In genomic region chr20:63941282-63942060, GRCh38 we compare ENCODE assay signal across 6 cellular contexts. TPM values are rescaled to one million over a fixed set of nuclear protein-coding genes. Genes with fewer than 3 reads are reported as not detected.
DNase-seq lines count a peak whose midpoint lies in the region; TF ChIP-seq lines count a peak whose summit lies in the region.

No MANE protein-coding gene starts in this region.

- TF ChIP-seq CTCF in GM13977 (IDR thresholded peaks at IDR 0.05; ENCODE audit: extremely low read depth, insufficient read depth, missing control alignments): no peak
- TF ChIP-seq CTCF in suprapubic skin (IDR thresholded peaks at IDR 0.05): no peak

- no peak overlapping the region for H3K4me3 ChIP-seq in suprapubic skin

- in situ Hi-C loops in GM13977 (cut with MboI; ENCODE audit: low pct_unique_long_range_greater_than_20kb, low sequenced_read_pairs, unreplicated experiment) (no loop called here), ACHN (cut with HindIII; ENCODE audit: low pct_ligation_motif_present, low pct_unique_long_range_greater_than_20kb, low sequenced_read_pairs) (no loop called here)

- peak overlapping the region; percentile 53 for H3K27ac ChIP-seq in suprapubic skin

- no peak for TF ChIP-seq POLR2A in suprapubic skin (IDR thresholded peaks at IDR 0.05)

- 66% methylated on average over 34 of the region's 37 CpGs for WGBS in suprapubic skin

- TF ChIP-seq EP300 in suprapubic skin (IDR thresholded peaks at IDR 0.05): no peak

- peaks cover 24% of the 10 kb centered on the region for H3K4me1 ChIP-seq in suprapubic skin

- no peaks in the 10 kb centered on the region for H3K9me3 ChIP-seq in suprapubic skin

- DNase-seq in GM13977 (ENCODE audit: low spot score): peak; percentile 38
- peak; percentile 48 to 55 for DNase-seq in activated CD4-positive, alpha-beta T cell treated with anti-CD3 and anti-CD28 coated beads for 24 hours (ENCODE audit: low read depth in 2 of 2)
- DNase-seq in germinal center (ENCODE audit: low spot score): peak; percentile 62
- peak; percentile 87 to 91 for DNase-seq in suprapubic skin (ENCODE audit: low spot score in 2 of 2)
- no peak for DNase-seq in anterior cingulate cortex (lab: John Stamatoyannopoulos, UW)
- DNase-seq in ACHN: no peak

- H3K27me3 ChIP-seq in suprapubic skin: no peaks in the 10 kb centered on the region

- peaks cover 67% of the 10 kb centered on the region for H3K36me3 ChIP-seq in suprapubic skin

RNA-seq across cellular contexts. Expression of gene UCKL1, which starts 14.7 kb away (rescaled TPM):
- total RNA-seq in suprapubic skin: 10 to 100 TPM; 32.3 to 80.1 (median 52.5) TPM

RNA-seq across cellular contexts. Expression of gene ZNF512B, which starts 28.3 kb away (rescaled TPM):
- 10 to 100 TPM; 17.7 to 32.4 (median 24.3) TPM for total RNA-seq in suprapubic skin

RNA-seq across cellular contexts. Expression of gene SAMD10, which starts 38.0 kb away (rescaled TPM):
- total RNA-seq in suprapubic skin: 10 to 100 TPM in 2 of 4 donors, 1 to 10 TPM in 2; 7.2 to 15.8 (median 9.6) TPM

RNA-seq across cellular contexts. Expression of gene PRPF6, which starts 39.5 kb away (rescaled TPM):
- total RNA-seq in suprapubic skin: 10 to 100 TPM; 70.7 to 93.0 (median 83.9) TPM

RNA-seq across cellular contexts. Expression of gene DNAJC5, which starts 46.5 kb away (rescaled TPM):
- 10 to 100 TPM; 36.4 to 62.0 (median 53.7) TPM for total RNA-seq in suprapubic skin

Comparison
In these comparisons a context has a peak if more than half of its experiments do, and no peak if none do; other contexts are left out.
1. DNase-seq: peak in GM13977 (single experiment), activated CD4-positive, alpha-beta T cell treated with anti-CD3 and anti-CD28 coated beads for 24 hours (2 of 2), germinal center (single experiment) and suprapubic skin (2 of 2); none in anterior cingulate cortex (0 of 58) and ACHN (single experiment).